In genomic region chr19:52923782-52924593, GRCh38 we compare ENCODE assay signal across 8 cellular contexts. TPM values are rescaled to one million over a fixed set of nuclear protein-coding genes. Genes with fewer than 3 reads are reported as not detected.
A peak's percentile ranks its signal among the peaks of the same experiment; 100 is the strongest.
DNase-seq lines count a peak whose midpoint lies in the region; ATAC-seq and TF ChIP-seq lines count a peak whose summit lies in the region.

No MANE protein-coding gene starts in this region.

- CTCF ChIA-PET in PC-9 (lab: Charles Lee) = no interaction called here

- no peaks in the 10 kb centered on the region for H3K27me3 Mint-ChIP-seq in effector memory CD8-positive, alpha-beta T cell

- H3K4me3 ChIP-seq in GM06990 (replicated peaks; ENCODE audit: low read depth, low read length) (peak overlapping the region; percentile 56), PC-9 (peak overlapping the region; percentile 96), mucosa of descending colon (peak overlapping the region; percentile 56)

- TF ChIP-seq CTCF in GM06990 (IDR thresholded peaks at IDR 0.05; ENCODE audit: insufficient read depth, low read length, poor library complexity, severe bottlenecking) (no peak), PC-9 (conservative IDR thresholded peaks at IDR 0.05) (no peak), mucosa of descending colon (IDR thresholded peaks at IDR 0.05) (no peak)

- H3K4me1 Mint-ChIP-seq in effector memory CD8-positive, alpha-beta T cell (ENCODE audit: low read depth in 2 of 2) = peaks cover 13 to 18% of the 10 kb centered on the region in 2 donors

- H2AFZ ChIP-seq in PC-9 = peak overlapping the region; percentile 100; the same call in 1 of the 2 replicates

- POLR2A ChIA-PET in PC-9 (lab: Charles Lee; ENCODE audit: unreplicated experiment) = interaction anchor here (0.6 kb wide), 1 partner anchor 897 kb away, joined by 7 read pairs; no protein-coding TSS in a partner anchor

- peaks cover 23% of the 10 kb centered on the region for H3K36me3 Mint-ChIP-seq in effector memory CD8-positive, alpha-beta T cell (ENCODE audit: insufficient read depth)

- H3K27ac ChIP-seq in PC-9 = peak overlapping the region; percentile 82; the same call in 1 of the 2 replicates

- H3K9me3 Mint-ChIP-seq in effector memory CD8-positive, alpha-beta T cell = no peaks in the 10 kb centered on the region

- H3K79me2 ChIP-seq in PC-9 (ENCODE audit: low read depth) = peaks cover 12% of the 10 kb centered on the region; the same call in 1 of the 2 replicates

- H3K9me2 ChIP-seq in PC-9 (ENCODE audit: insufficient read depth) = no peaks in the 10 kb centered on the region

- DNase-seq in GM06990 (ENCODE audit: extremely low read depth, insufficient read length) (no peak), PC-9 (peak in 1 of 2 experiments; percentile 63), mucosa of descending colon (peak; percentile 77 to 85 (median 77))
- no peak for DNase-seq in effector memory CD8-positive, alpha-beta T cell
- DNase-seq in activated CD8-positive, alpha-beta memory T cell treated with anti-CD3 and anti-CD28 coated beads, Interleukin-2, amount 50 U/mL, for 4 hours = no peak

- intact Hi-C loops in PC-9 (cut with micrococcal nuclease; ENCODE audit: unreplicated experiment) (loop anchor here (2.0 to 10.0 kb wide), 6 partner anchors 19 to 271 kb away; partner anchors contain the start of genes ZNF320, ZNF600, ZNF665 and ZNF816), mucosa of descending colon (cut with DNase I, micrococcal nuclease) (no loop called here)

- peak overlapping the region; percentile 90 for H3K4me2 ChIP-seq in PC-9

- peak overlapping the region in 1 of 2 donors; percentile 16 for H3K27ac Mint-ChIP-seq in effector memory CD8-positive, alpha-beta T cell

- H3K27me3 ChIP-seq in GM06990 (replicated peaks; ENCODE audit: control insufficient read depth, insufficient read depth, low read length) (no peaks in the 10 kb centered on the region), PC-9 (ENCODE audit: insufficient read depth, low read depth) (no peaks in the 10 kb centered on the region)

- H3K9me3 ChIP-seq in PC-9 (ENCODE audit: insufficient read depth, low read depth) (no peaks in the 10 kb centered on the region), mucosa of descending colon (no peaks in the 10 kb centered on the region)

- BruUV-seq in PC-9 (replicated peaks; lab: Mats Ljungman, UMichigan) = TSS peak; percentile 76

- peak overlapping the region; percentile 78 to 89 for H3K4me3 Mint-ChIP-seq in effector memory CD8-positive, alpha-beta T cell

- H3K36me3 ChIP-seq in GM06990 (ENCODE audit: control insufficient read depth, insufficient read depth, low read length) (no peaks in the 10 kb centered on the region; the same call in 1 of the 2 replicates), PC-9 (ENCODE audit: low read depth) (peaks cover 7% of the 10 kb centered on the region), mucosa of descending colon (ENCODE audit: low read depth) (peaks cover 6% of the 10 kb centered on the region)

- H3F3A ChIP-seq in PC-9 (ENCODE audit: insufficient read depth, low read depth) = peaks cover 13% of the 10 kb centered on the region; the same call in 1 of the 2 replicates

- H4K20me1 ChIP-seq in PC-9 (ENCODE audit: insufficient read depth) = no peaks in the 10 kb centered on the region

- no peak for ATAC-seq in effector memory CD8-positive, alpha-beta T cell (replicated peaks)
- ATAC-seq in mucosa of descending colon = peak; percentile 65
- ATAC-seq in HG03139 (IDR thresholded peaks at IDR 0.05; ENCODE audit: unreplicated experiment) = no peak
- no peak for ATAC-seq in HG03354 (IDR thresholded peaks at IDR 0.05; ENCODE audit: poor library complexity, severe bottlenecking, unreplicated experiment)
- no peak for ATAC-seq in GM21367 (IDR thresholded peaks at IDR 0.05; ENCODE audit: unreplicated experiment)

- H3K4me1 ChIP-seq in PC-9 (replicated peaks; ENCODE audit: insufficient read depth) (0 out of 2 replicates have a peak, but pooled peaks cover 6% of the 10 kb centered on the region), mucosa of descending colon (ENCODE audit: low read depth) (peaks cover 13% of the 10 kb centered on the region)

RNA-seq across cellular contexts. Expression of gene ZNF888, which starts 0.8 kb away (rescaled TPM):
- total RNA-seq in PC-9 (2021) = 10.8 and 14.5 TPM in 2 replicates
- total RNA-seq in mucosa of descending colon = 10 to 100 TPM in 2 of 3 donors, 1 to 10 TPM in 1; 9.8 to 20.5 (median 16.7) TPM

RNA-seq across cellular contexts. Expression of gene ZNF320, which starts 26.6 kb away (rescaled TPM):
- total RNA-seq in PC-9 (2021) = 18.5 and 24.9 TPM in 2 replicates
- total RNA-seq in mucosa of descending colon = 10 to 100 TPM in 2 of 3 donors, 1 to 10 TPM in 1; 9.7 to 31.9 (median 16.8) TPM

RNA-seq across cellular contexts. Expression of gene ZNF816, which starts 38.7 kb away (rescaled TPM):
- total RNA-seq in PC-9 (2021) (11.8 and 13.8 TPM in 2 replicates), mucosa of descending colon (10 to 100 TPM; 14.8 to 16.0 (median 15.1) TPM)

Comparison
In these comparisons a context has a peak if more than half of its experiments do, and no peak if none do; other contexts are left out.
1. DNase-seq: peak in mucosa of descending colon (3 of 3); none in GM06990 (single experiment), effector memory CD8-positive, alpha-beta T cell (0 of 3) and activated CD8-positive, alpha-beta memory T cell treated with anti-CD3 and anti-CD28 coated beads, Interleukin-2, amount 50 U/mL, for 4 hours (single experiment).
2. Peak in every context shown above with its lines, with median percentiles within 50 percentile points of each other: H3K4me3 ChIP-seq.